8 cellular contexts compared by ENCODE assay signal in genomic region chr2:20661028-20661980, GRCh38. TPM values are rescaled to one million over a fixed set of nuclear protein-coding genes. Genes with fewer than 3 reads are reported as not detected.
A peak's percentile ranks its signal among the peaks of the same experiment; 100 is the strongest.
DNase-seq lines count a peak whose midpoint lies in the region; ATAC-seq and TF ChIP-seq lines count a peak whose summit lies in the region.

No MANE protein-coding gene starts in this region.

- ATAC-seq in GM18520 (IDR thresholded peaks at IDR 0.05; ENCODE audit: unreplicated experiment) (peak; percentile 54), HG03066 (IDR thresholded peaks at IDR 0.05; ENCODE audit: low read depth, unreplicated experiment) (peak; percentile 65), lower lobe of right lung (peak; percentile 82 to 88)

- H3K4me1 ChIP-seq in lower lobe of right lung: peaks cover 12% of the 10 kb centered on the region

- H3K9me3 ChIP-seq in lower lobe of right lung: no peaks in the 10 kb centered on the region

- no peak overlapping the region for H3K27ac ChIP-seq in lower lobe of right lung

- peak; percentile 82 for DNase-seq in AG20443 (ENCODE audit: low spot score)
- DNase-seq in NCI-H226: peak; percentile 53
- DNase-seq in activated CD4-positive, alpha-beta T cell treated with anti-CD3 and anti-CD28 coated beads, Interleukin-2, amount 50 U/mL, for 1 hour: peak; percentile 57
- DNase-seq in ecto neural progenitor cell (ENCODE audit: low spot score): peak; percentile 85
- DNase-seq in lower lobe of right lung: peak; percentile 67
- peak; percentile 34 to 39 for DNase-seq in stimulated activated CD8-positive, alpha-beta memory T cell treated with anti-CD3 and anti-CD28 coated beads, Interleukin-2, amount 100 ng/mL, for 1 hour (ENCODE audit: low read depth in 2 of 2)

- TF ChIP-seq CTCF in lower lobe of right lung (IDR thresholded peaks at IDR 0.05): peak; percentile 97

- intact Hi-C loops in lower lobe of right lung (cut with DNase I): no loop called here

- no peak overlapping the region for H3K4me3 ChIP-seq in lower lobe of right lung

- H3K27me3 ChIP-seq in lower lobe of right lung (ENCODE audit: low read depth): peaks cover 55% of the 10 kb centered on the region

- H3K36me3 ChIP-seq in lower lobe of right lung: no peaks in the 10 kb centered on the region

RNA-seq across cellular contexts. Expression of gene GDF7, which starts 5.6 kb away (rescaled TPM):
- total RNA-seq in lower lobe of right lung: 0.62 TPM

RNA-seq across cellular contexts. Expression of gene HS1BP3, which starts 10.4 kb away (rescaled TPM):
- 39.9 TPM for total RNA-seq in lower lobe of right lung
